ENCODE assay signal across 25 cellular contexts in genomic region chr12:107983871-107984480, GRCh38.
A peak's percentile ranks its signal among the peaks of the same experiment; 100 is the strongest.
DNase-seq lines count a peak whose midpoint lies in the region; ATAC-seq lines count a peak whose summit lies in the region.
"Had no signal": no experiment of that assay in that cellular context is flagged by ENCODE, and none has a peak within 500 bp of the region (broad histone marks: within the 10 kb centered on the region; RNA-seq: fewer than 3 reads in every experiment).

No MANE protein-coding gene starts in this region.

- ATAC-seq in GM21528 (IDR thresholded peaks at IDR 0.05; ENCODE audit: low FRiP score, unreplicated experiment) = no peak
- ATAC-seq: A549; activated T-cell treated with anti-CD3 and anti-CD28 coated beads, Interleukin-2, amount 50 U/mL, for 4 hours; heart right ventricle; left colon had no signal

- peak; percentile 11 for DNase-seq in AG08395 (ENCODE audit: low spot score)
- peak; percentile 9 for DNase-seq in HS-27A (ENCODE audit: low read depth)
- peak; percentile 45 for DNase-seq in NCI-H82 treated with DMSO at 0.1 percent for 48 hours (lab: John Stamatoyannopoulos, UW; ENCODE audit: unreplicated experiment)
- peak; percentile 28 for DNase-seq in cerebellar cortex (ENCODE audit: low spot score)
- DNase-seq in NCI-H1436 (lab: John Stamatoyannopoulos, UW) = no peak
- DNase-seq in COR-L47 (lab: John Stamatoyannopoulos, UW) = no peak
- no peak for DNase-seq in DMS79 treated with DMSO at 0.1 percent for 48 hours (lab: John Stamatoyannopoulos, UW)
- DNase-seq: activated B cell treated with CpG ODN at 0.5 μM for 24 hours; activated CD4-positive, alpha-beta T cell treated with anti-CD3 and anti-CD28 coated beads, Interleukin-2, amount 50 U/mL, for 1 hour; activated T-cell treated with anti-CD3 and anti-CD28 coated beads, Interleukin-2, amount 50 U/mL, for 4 hours; amniotic stem cell; BE2C; CD8-positive, alpha-beta memory T cell; DMS53; effector CD4-positive, alpha-beta T cell; foreskin fibroblast; heart right ventricle; Kasumi-1; left colon; NCI-H1048; NCI-H2029 treated with DMSO at 0.1 percent for 48 hours; spleen; trophoblast cell had no signal

Comparison
In these comparisons a context has a peak if more than half of its experiments do, and no peak if none do; other contexts are left out.
1. DNase-seq: peak in AG08395 (single experiment), HS-27A (single experiment), NCI-H82 treated with DMSO at 0.1 percent for 48 hours (single experiment) and cerebellar cortex (single experiment); none in NCI-H1436 (single experiment), COR-L47 (single experiment) and DMS79 treated with DMSO at 0.1 percent for 48 hours (single experiment).